Comparison of ENCODE assay signal across 1 cellular context in the genomic region with DNA sequence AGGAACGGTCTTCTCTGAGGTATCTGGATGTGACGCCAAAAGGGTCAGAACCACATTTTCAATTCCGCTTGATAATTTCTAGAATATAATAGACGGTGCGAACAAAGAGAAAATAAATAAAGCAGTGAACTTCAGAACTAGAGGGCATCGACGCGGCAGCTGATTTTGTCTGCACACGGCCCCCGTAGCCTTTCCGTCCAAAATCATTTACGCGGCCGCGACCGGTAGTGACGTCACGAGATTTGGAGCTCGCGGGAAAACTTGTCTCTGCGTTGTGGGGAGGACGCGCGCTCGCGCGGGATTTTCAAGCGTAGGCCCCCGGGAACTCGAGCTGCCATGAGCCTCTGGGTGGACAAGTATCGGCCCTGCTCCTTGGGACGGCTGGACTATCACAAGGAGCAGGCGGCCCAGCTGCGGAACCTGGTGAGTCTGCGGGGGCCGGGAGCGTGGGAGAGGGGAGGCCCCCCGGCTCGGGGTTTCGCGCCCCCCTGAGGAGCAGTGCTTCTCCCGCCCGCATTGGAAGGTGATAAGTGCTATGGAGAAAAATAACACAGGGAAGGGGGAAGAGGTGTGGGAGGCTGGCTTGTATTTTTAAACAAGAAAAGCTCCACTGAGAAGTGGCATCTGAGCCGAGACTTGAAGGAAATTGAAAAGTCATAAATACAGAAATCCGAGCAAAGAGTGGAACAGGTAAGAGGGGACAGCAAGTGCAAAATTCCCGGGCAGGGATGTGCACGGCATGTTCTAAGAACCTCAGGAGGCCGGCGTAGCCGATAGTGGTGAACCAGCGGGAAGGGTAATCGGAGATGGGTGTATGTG.
TF ChIP-seq lines count a peak whose summit lies in the region.

A gene with protein sequence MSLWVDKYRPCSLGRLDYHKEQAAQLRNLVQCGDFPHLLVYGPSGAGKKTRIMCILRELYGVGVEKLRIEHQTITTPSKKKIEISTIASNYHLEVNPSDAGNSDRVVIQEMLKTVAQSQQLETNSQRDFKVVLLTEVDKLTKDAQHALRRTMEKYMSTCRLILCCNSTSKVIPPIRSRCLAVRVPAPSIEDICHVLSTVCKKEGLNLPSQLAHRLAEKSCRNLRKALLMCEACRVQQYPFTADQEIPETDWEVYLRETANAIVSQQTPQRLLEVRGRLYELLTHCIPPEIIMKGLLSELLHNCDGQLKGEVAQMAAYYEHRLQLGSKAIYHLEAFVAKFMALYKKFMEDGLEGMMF (plus strand): TSS at position 307 of the 819 bp plus-strand sequence. CDS start 30 bp downstream, at position 337.

TF ChIP-seq in HEK293, 187 proteins besides CTCF, POLR2A, EP300 and RAD21 (continued from another document and continues in another):
- TF ChIP-seq, protein P1, sequence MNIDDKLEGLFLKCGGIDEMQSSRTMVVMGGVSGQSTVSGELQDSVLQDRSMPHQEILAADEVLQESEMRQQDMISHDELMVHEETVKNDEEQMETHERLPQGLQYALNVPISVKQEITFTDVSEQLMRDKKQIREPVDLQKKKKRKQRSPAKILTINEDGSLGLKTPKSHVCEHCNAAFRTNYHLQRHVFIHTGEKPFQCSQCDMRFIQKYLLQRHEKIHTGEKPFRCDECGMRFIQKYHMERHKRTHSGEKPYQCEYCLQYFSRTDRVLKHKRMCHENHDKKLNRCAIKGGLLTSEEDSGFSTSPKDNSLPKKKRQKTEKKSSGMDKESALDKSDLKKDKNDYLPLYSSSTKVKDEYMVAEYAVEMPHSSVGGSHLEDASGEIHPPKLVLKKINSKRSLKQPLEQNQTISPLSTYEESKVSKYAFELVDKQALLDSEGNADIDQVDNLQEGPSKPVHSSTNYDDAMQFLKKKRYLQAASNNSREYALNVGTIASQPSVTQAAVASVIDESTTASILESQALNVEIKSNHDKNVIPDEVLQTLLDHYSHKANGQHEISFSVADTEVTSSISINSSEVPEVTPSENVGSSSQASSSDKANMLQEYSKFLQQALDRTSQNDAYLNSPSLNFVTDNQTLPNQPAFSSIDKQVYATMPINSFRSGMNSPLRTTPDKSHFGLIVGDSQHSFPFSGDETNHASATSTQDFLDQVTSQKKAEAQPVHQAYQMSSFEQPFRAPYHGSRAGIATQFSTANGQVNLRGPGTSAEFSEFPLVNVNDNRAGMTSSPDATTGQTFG (tag by site-specific recombination; IDR thresholded peaks at IDR 0.05; ENCODE audit: borderline replicate concordance) = no peak
- no peak for TF ChIP-seq GFI1B (tag by site-specific recombination; IDR thresholded peaks at IDR 0.05)
- peak; percentile 99 for TF ChIP-seq PATZ1 (tag by site-specific recombination; IDR thresholded peaks at IDR 0.05)
- no peak for TF ChIP-seq ZNF398 (tag by site-specific recombination; IDR thresholded peaks at IDR 0.05)
- TF ChIP-seq SP7 (tag by site-specific recombination; IDR thresholded peaks at IDR 0.05) = peak; percentile 81
- no peak for TF ChIP-seq ZNF155 (tag by site-specific recombination; IDR thresholded peaks at IDR 0.05)
- TF ChIP-seq FEZF1 (tag by site-specific recombination; IDR thresholded peaks at IDR 0.05) = no peak; the same call in none of the 2 replicates
- TF ChIP-seq OSR2 (tag by site-specific recombination; IDR thresholded peaks at IDR 0.05) = no peak
- peak; percentile 49; the same call in 1 of the 2 replicates for TF ChIP-seq ZSCAN30 (tag by site-specific recombination; IDR thresholded peaks at IDR 0.05)
- TF ChIP-seq ZSCAN23 (tag by site-specific recombination; IDR thresholded peaks at IDR 0.05) = peak; percentile 49; the same call in 1 of the 2 replicates
- TF ChIP-seq, protein P2, sequence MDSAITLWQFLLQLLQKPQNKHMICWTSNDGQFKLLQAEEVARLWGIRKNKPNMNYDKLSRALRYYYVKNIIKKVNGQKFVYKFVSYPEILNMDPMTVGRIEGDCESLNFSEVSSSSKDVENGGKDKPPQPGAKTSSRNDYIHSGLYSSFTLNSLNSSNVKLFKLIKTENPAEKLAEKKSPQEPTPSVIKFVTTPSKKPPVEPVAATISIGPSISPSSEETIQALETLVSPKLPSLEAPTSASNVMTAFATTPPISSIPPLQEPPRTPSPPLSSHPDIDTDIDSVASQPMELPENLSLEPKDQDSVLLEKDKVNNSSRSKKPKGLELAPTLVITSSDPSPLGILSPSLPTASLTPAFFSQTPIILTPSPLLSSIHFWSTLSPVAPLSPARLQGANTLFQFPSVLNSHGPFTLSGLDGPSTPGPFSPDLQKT (IDR thresholded peaks at IDR 0.05; ENCODE audit: borderline replicate concordance, low read depth, low read length) = no peak
- no peak for TF ChIP-seq ZNF623 (tag by site-specific recombination; IDR thresholded peaks at IDR 0.05)
- peak; percentile 64 for TF ChIP-seq SP2 (tag by site-specific recombination; IDR thresholded peaks at IDR 0.05)
- no peak for TF ChIP-seq BCL11A (tag by site-specific recombination; IDR thresholded peaks at IDR 0.05; ENCODE audit: low read depth)
- TF ChIP-seq GLIS1 (tag by site-specific recombination; IDR thresholded peaks at IDR 0.05) = peak; percentile 99
- no peak for TF ChIP-seq ZNF48 (tag by site-specific recombination; IDR thresholded peaks at IDR 0.05)
- TF ChIP-seq ZNF350 (tag by site-specific recombination; IDR thresholded peaks at IDR 0.05) = no peak
- TF ChIP-seq ZNF785 (tag by site-specific recombination; IDR thresholded peaks at IDR 0.05) = peak; percentile 77; the same call in 1 of the 2 replicates
- TF ChIP-seq ZNF274 (IDR thresholded peaks at IDR 0.05; ENCODE audit: low read length) = no peak
- no peak for TF ChIP-seq ZNF274 (tag by site-specific recombination; IDR thresholded peaks at IDR 0.05; ENCODE audit: borderline replicate concordance)
- TF ChIP-seq PRDM6 (tag by site-specific recombination; IDR thresholded peaks at IDR 0.05) = no peak
- TF ChIP-seq, protein P3, sequence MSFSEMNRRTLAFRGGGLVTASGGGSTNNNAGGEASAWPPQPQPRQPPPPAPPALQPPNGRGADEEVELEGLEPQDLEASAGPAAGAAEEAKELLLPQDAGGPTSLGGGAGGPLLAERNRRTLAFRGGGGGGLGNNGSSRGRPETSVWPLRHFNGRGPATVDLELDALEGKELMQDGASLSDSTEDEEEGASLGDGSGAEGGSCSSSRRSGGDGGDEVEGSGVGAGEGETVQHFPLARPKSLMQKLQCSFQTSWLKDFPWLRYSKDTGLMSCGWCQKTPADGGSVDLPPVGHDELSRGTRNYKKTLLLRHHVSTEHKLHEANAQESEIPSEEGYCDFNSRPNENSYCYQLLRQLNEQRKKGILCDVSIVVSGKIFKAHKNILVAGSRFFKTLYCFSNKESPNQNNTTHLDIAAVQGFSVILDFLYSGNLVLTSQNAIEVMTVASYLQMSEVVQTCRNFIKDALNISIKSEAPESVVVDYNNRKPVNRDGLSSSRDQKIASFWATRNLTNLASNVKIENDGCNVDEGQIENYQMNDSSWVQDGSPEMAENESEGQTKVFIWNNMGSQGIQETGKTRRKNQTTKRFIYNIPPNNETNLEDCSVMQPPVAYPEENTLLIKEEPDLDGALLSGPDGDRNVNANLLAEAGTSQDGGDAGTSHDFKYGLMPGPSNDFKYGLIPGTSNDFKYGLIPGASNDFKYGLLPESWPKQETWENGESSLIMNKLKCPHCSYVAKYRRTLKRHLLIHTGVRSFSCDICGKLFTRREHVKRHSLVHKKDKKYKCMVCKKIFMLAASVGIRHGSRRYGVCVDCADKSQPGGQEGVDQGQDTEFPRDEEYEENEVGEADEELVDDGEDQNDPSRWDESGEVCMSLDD (tag by site-specific recombination; IDR thresholded peaks at IDR 0.05) = no peak; the same call in 1 of the 2 replicates
- TF ChIP-seq GLIS2 (tag by site-specific recombination; IDR thresholded peaks at IDR 0.05) = peak; percentile 99
- no peak for TF ChIP-seq RBAK (tag by site-specific recombination; IDR thresholded peaks at IDR 0.05)
- no peak for TF ChIP-seq ZNF138 (tag by site-specific recombination; IDR thresholded peaks at IDR 0.05; ENCODE audit: borderline replicate concordance)
- no peak for TF ChIP-seq ZNF791 (tag by site-specific recombination; IDR thresholded peaks at IDR 0.05)
- no peak for TF ChIP-seq ZNF837 (tag by site-specific recombination; IDR thresholded peaks at IDR 0.05)
- TF ChIP-seq ZNF692 (tag by site-specific recombination; IDR thresholded peaks at IDR 0.05) = peak; percentile 60
- peak; percentile 69 for TF ChIP-seq ZNF2 (tag by site-specific recombination; IDR thresholded peaks at IDR 0.05)
- TF ChIP-seq ZNF335 (tag by site-specific recombination; conservative IDR thresholded peaks at IDR 0.05) = peak; percentile 84
- no peak for TF ChIP-seq ZNF621 (tag by site-specific recombination; IDR thresholded peaks at IDR 0.05)
- TF ChIP-seq ZNF394 (tag by site-specific recombination; IDR thresholded peaks at IDR 0.05; ENCODE audit: borderline replicate concordance) = peak; percentile 77
- no peak for TF ChIP-seq ZNF114 (tag by site-specific recombination; IDR thresholded peaks at IDR 0.05)
- peak; percentile 71 for TF ChIP-seq ZIC2 (tag by site-specific recombination; IDR thresholded peaks at IDR 0.05)
- TF ChIP-seq, protein P4, sequence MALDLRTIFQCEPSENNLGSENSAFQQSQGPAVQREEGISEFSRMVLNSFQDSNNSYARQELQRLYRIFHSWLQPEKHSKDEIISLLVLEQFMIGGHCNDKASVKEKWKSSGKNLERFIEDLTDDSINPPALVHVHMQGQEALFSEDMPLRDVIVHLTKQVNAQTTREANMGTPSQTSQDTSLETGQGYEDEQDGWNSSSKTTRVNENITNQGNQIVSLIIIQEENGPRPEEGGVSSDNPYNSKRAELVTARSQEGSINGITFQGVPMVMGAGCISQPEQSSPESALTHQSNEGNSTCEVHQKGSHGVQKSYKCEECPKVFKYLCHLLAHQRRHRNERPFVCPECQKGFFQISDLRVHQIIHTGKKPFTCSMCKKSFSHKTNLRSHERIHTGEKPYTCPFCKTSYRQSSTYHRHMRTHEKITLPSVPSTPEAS (tag by site-specific recombination; IDR thresholded peaks at IDR 0.05) = no peak
- TF ChIP-seq ZNF76 (tag by site-specific recombination; IDR thresholded peaks at IDR 0.05; ENCODE audit: borderline replicate concordance, low read depth) = peak; percentile 83; the same call in 1 of the 2 replicates
- no peak for TF ChIP-seq ZNF792 (tag by site-specific recombination; IDR thresholded peaks at IDR 0.05)
- peak; percentile 65; the same call in 1 of the 2 replicates for TF ChIP-seq ZNF121 (tag by site-specific recombination; IDR thresholded peaks at IDR 0.05)
- no peak for TF ChIP-seq ZNF221 (tag by site-specific recombination; IDR thresholded peaks at IDR 0.05; ENCODE audit: borderline replicate concordance)
- no peak for TF ChIP-seq REPIN1 (tag by site-specific recombination; IDR thresholded peaks at IDR 0.05; ENCODE audit: low read depth)
- TF ChIP-seq HOXA7 (CRISPR knock-in tag; IDR thresholded peaks at IDR 0.05; ENCODE audit: borderline replicate concordance) = no peak
